8 cellular contexts compared by ENCODE assay signal in the genomic region with DNA sequence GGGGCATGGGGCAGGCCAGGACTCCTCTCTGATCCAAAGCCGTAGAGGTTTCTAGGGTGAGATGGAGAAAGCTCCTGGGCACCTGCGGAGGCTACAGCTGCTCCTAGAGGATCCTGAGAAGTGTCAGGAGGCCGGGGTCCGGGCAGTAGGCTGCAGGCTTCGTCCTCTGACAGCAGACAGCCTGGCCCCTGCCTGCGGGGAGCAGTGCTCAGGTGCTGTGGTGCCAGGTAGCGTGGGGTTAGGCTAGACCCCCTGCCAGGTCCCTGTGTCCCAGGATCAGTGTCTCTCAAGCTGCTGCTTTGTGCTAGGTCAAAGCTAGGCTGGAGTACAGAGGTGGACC. TPM values are rescaled to one million over a fixed set of nuclear protein-coding genes. Genes with fewer than 3 reads are reported as not detected.
A peak's percentile ranks its signal among the peaks of the same experiment; 100 is the strongest.
DNase-seq lines count a peak whose midpoint lies in the region; ATAC-seq and TF ChIP-seq lines count a peak whose summit lies in the region.

No MANE protein-coding gene starts in this region.

- H3F3A ChIP-seq in smooth muscle cell (ENCODE audit: low read depth) = peaks cover 8% of the 10 kb centered on the region

- no peak overlapping the region for H2AFZ ChIP-seq in smooth muscle cell (ENCODE audit: low read depth)

- H3K36me3 ChIP-seq in smooth muscle cell (ENCODE audit: low read depth) = no peaks in the 10 kb centered on the region

- intact Hi-C loops in activated CD4-positive, alpha-beta T cell treated with anti-CD3 and anti-CD28 coated beads for 36 hours (cut with DNase I, micrococcal nuclease) = loop anchor here (5.0 kb wide), 4 partner anchors 67 to 1092 kb away; partner anchors contain the start of genes GNPTG (in 1 of the 2), JMJD8 (in 1 of the 2), MAPK8IP3 (in 1 of the 2) and STUB1 (in 1 of the 2)

- no peak overlapping the region for H3K27ac Mint-ChIP-seq in activated CD4-positive, alpha-beta T cell treated with anti-CD3 and anti-CD28 coated beads for 36 hours

- H3K4me2 ChIP-seq in smooth muscle cell = peak overlapping the region; percentile 100

- ATAC-seq in activated CD4-positive, alpha-beta T cell treated with anti-CD3 and anti-CD28 coated beads for 36 hours = no peak
- ATAC-seq in GM19351 (IDR thresholded peaks at IDR 0.05; ENCODE audit: unreplicated experiment) = no peak

- H3K27me3 ChIP-seq in smooth muscle cell (ENCODE audit: low read depth) = no peaks in the 10 kb centered on the region

- H3K79me2 ChIP-seq in smooth muscle cell (ENCODE audit: low read depth) = peaks cover 24% of the 10 kb centered on the region

- DNase-seq in activated CD4-positive, alpha-beta T cell treated with anti-CD3 and anti-CD28 coated beads for 36 hours = no peak
- DNase-seq in activated CD4-positive, alpha-beta T cell treated with anti-CD3 and anti-CD28 coated beads, Interleukin-2, amount 50 U/mL, for 4 hours = no peak
- DNase-seq in fibroblast of pulmonary artery (ENCODE audit: low read depth) = no peak
- DNase-seq in smooth muscle cell (lab: John Stamatoyannopoulos, UW; ENCODE audit: unreplicated experiment) = no peak
- DNase-seq in NCI-H1694 treated with DMSO at 0.1 percent for 48 hours (lab: John Stamatoyannopoulos, UW) = no peak
- no peak for DNase-seq in T-helper 1 cell

- H3K9me3 ChIP-seq in smooth muscle cell (replicated peaks; ENCODE audit: low read depth) = no peaks in the 10 kb centered on the region

- H4K20me1 ChIP-seq in smooth muscle cell (ENCODE audit: low read depth) = peaks cover 29% of the 10 kb centered on the region

- peak overlapping the region; percentile 94 for H3K4me3 Mint-ChIP-seq in activated CD4-positive, alpha-beta T cell treated with anti-CD3 and anti-CD28 coated beads for 36 hours

- H3K27ac ChIP-seq in VCaP (peak overlapping the region; percentile 88), smooth muscle cell (ENCODE audit: low read depth) (no peak overlapping the region)

- CTCF ChIA-PET in activated CD4-positive, alpha-beta T cell treated with anti-CD3 and anti-CD28 coated beads for 36 hours (lab: Charles Lee) = interaction anchor here (1.0 kb wide), 1 partner anchor 8 kb away, joined by 5 read pairs; the partner anchor contains the start of genes NUBP2 and SPSB3

- no peak overlapping the region for H3K9ac ChIP-seq in smooth muscle cell (ENCODE audit: low read depth)

- H3K4me1 ChIP-seq in smooth muscle cell (ENCODE audit: low read depth) = peaks cover 20% of the 10 kb centered on the region

- no peak for TF ChIP-seq CTCF in VCaP (conservative IDR thresholded peaks at IDR 0.05)
- TF ChIP-seq CTCF in fibroblast of pulmonary artery (IDR thresholded peaks at IDR 0.05; ENCODE audit: low read length, missing control alignments) = no peak
- no peak for TF ChIP-seq CTCF in smooth muscle cell (IDR thresholded peaks at IDR 0.05; ENCODE audit: borderline replicate concordance, insufficient read depth, poor library complexity, severe bottlenecking)

- peak overlapping the region; percentile 74 for H3K4me3 ChIP-seq in fibroblast of pulmonary artery (replicated peaks; ENCODE audit: low read depth, low read length)
- H3K4me3 ChIP-seq in smooth muscle cell = peak overlapping the region; percentile 83

- H3K9me3 Mint-ChIP-seq in activated CD4-positive, alpha-beta T cell treated with anti-CD3 and anti-CD28 coated beads for 36 hours (ENCODE audit: low read depth) = no peaks in the 10 kb centered on the region

- H3K27me3 Mint-ChIP-seq in activated CD4-positive, alpha-beta T cell treated with anti-CD3 and anti-CD28 coated beads for 36 hours = no peaks in the 10 kb centered on the region

- POLR2A ChIA-PET in activated CD4-positive, alpha-beta T cell treated with anti-CD3 and anti-CD28 coated beads for 36 hours (lab: Charles Lee) = interaction anchor here (0.7 to 5.2 kb wide), 2 partner anchors 8 to 9 kb away, joined by 3 to 39 read pairs; partner anchors contain the start of genes NUBP2 and SPSB3

- H3K36me3 Mint-ChIP-seq in activated CD4-positive, alpha-beta T cell treated with anti-CD3 and anti-CD28 coated beads for 36 hours (ENCODE audit: low read depth) = peaks cover 19% of the 10 kb centered on the region

- WGBS in smooth muscle cell (ENCODE audit: low lambda C conversion rate) = 99% methylated on average over 7 of the region's 7 CpGs

- peaks cover 9% of the 10 kb centered on the region for H3K4me1 Mint-ChIP-seq in activated CD4-positive, alpha-beta T cell treated with anti-CD3 and anti-CD28 coated beads for 36 hours

RNA-seq across cellular contexts. Expression of gene MRPS34, which starts 1.5 kb away (rescaled TPM):
- 100 to 1,000 TPM; 146 to 175 TPM for total RNA-seq in activated CD4-positive, alpha-beta T cell treated with anti-CD3 and anti-CD28 coated beads for 36 hours
- total RNA-seq in smooth muscle cell = 56.7 and 62.9 TPM in 2 replicates
- polyA plus RNA-seq in smooth muscle cell = 111 and 122 TPM in 2 replicates

RNA-seq across cellular contexts. Expression of gene EME2, which starts 1.8 kb away (rescaled TPM):
- 10 to 100 TPM; 13.1 to 18.4 TPM for total RNA-seq in activated CD4-positive, alpha-beta T cell treated with anti-CD3 and anti-CD28 coated beads for 36 hours
- 3.6 and 4.4 TPM in 2 replicates for total RNA-seq in smooth muscle cell
- polyA plus RNA-seq in smooth muscle cell = 3.8 and 7.6 TPM in 2 replicates

RNA-seq across cellular contexts. Expression of gene NME3, which starts 3.1 kb away (rescaled TPM):
- total RNA-seq in activated CD4-positive, alpha-beta T cell treated with anti-CD3 and anti-CD28 coated beads for 36 hours = 10 to 100 TPM; 23.7 to 43.6 TPM
- 38.0 and 56.7 TPM in 2 replicates for total RNA-seq in smooth muscle cell
- polyA plus RNA-seq in smooth muscle cell = 85.4 and 94.3 TPM in 2 replicates

RNA-seq across cellular contexts. Expression of gene SPSB3, which starts 7.9 kb away (rescaled TPM):
- total RNA-seq in activated CD4-positive, alpha-beta T cell treated with anti-CD3 and anti-CD28 coated beads for 36 hours = 10 to 100 TPM; 12.5 to 13.6 TPM
- total RNA-seq in smooth muscle cell = 23.0 and 25.1 TPM in 2 replicates
- 49.8 and 60.3 TPM in 2 replicates for polyA plus RNA-seq in smooth muscle cell

RNA-seq across cellular contexts. Expression of gene NUBP2, which starts 8.3 kb away (rescaled TPM):
- 10 to 100 TPM; 34.4 to 42.4 TPM for total RNA-seq in activated CD4-positive, alpha-beta T cell treated with anti-CD3 and anti-CD28 coated beads for 36 hours
- 32.9 and 48.0 TPM in 2 replicates for total RNA-seq in smooth muscle cell
- 80.8 and 86.7 TPM in 2 replicates for polyA plus RNA-seq in smooth muscle cell
